ENCODE assay signal across 10 cellular contexts in the genomic region with DNA sequence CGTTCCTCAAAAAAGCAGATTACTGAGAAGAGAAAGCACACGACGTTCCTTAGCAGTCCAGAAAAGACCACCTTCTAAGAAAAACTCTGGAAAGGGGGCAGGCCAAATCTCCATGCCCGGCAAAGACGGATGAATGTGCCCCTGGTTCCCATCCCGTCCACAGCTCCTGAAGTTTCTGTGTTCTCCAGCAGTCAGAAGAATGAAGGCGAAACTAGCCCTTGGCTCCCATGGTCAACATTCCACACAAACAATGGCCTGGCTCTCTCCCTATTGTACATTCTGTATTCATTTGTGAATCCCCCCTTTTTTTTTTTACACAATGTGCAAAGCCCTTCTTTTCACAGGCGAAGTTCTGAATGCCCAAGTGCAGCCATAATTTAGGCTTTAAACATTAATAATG. TPM values are rescaled to one million over a fixed set of nuclear protein-coding genes. Genes with fewer than 3 reads are reported as not detected.
DNase-seq lines count a peak whose midpoint lies in the region; ATAC-seq and TF ChIP-seq lines count a peak whose summit lies in the region.
"Had no signal": no experiment of that assay in that cellular context is flagged by ENCODE, and none has a peak within 500 bp of the region (broad histone marks: within the 10 kb centered on the region; RNA-seq: fewer than 3 reads in every experiment).

No MANE protein-coding gene starts in this region.

- H2AFZ ChIP-seq in neuron (ENCODE audit: low read depth, low read length) = no peak overlapping the region

- no peak for TF ChIP-seq CTCF in RWPE2 (IDR thresholded peaks at IDR 0.05; ENCODE audit: poor library complexity, severe bottlenecking)
- TF ChIP-seq CTCF in fibroblast of the aortic adventitia (IDR thresholded peaks at IDR 0.05; ENCODE audit: insufficient read depth, low read length) = no peak

- H3K36me3 ChIP-seq in RWPE2 (ENCODE audit: low read depth) (peaks cover 54% of the 10 kb centered on the region), neuron (ENCODE audit: insufficient read depth, low read length) (peaks cover 15% of the 10 kb centered on the region)

- peak overlapping the region; percentile 89 for H3K27ac ChIP-seq in RWPE2 (ENCODE audit: poor library complexity, severe bottlenecking)

- TF ChIP-seq POLR2A in erythroblast (IDR thresholded peaks at IDR 0.05; ENCODE audit: low read length) = no peak

- H3K27me3 ChIP-seq in RWPE2 (ENCODE audit: insufficient read depth, poor library complexity, severe bottlenecking) (no peaks in the 10 kb centered on the region), neuron (ENCODE audit: insufficient read depth, low read length) (no peaks in the 10 kb centered on the region)

- H3K9me3 ChIP-seq in RWPE2 (ENCODE audit: severe bottlenecking) = no peaks in the 10 kb centered on the region
- peaks cover 3% of the 10 kb centered on the region for H3K9me3 ChIP-seq in neuron (ENCODE audit: low read length)

- peaks cover 56% of the 10 kb centered on the region for H3K4me1 ChIP-seq in RWPE2 (ENCODE audit: insufficient read depth, poor library complexity, severe bottlenecking)
- peaks cover 51% of the 10 kb centered on the region for H3K4me1 ChIP-seq in neuron (ENCODE audit: insufficient read depth, low read length)

- peak; percentile 35 for DNase-seq in AG08395 (ENCODE audit: low spot score)
- no peak for DNase-seq in RWPE2 (ENCODE audit: low spot score)
- peak; percentile 77 for DNase-seq in fibroblast of the aortic adventitia (ENCODE audit: low read depth)
- no peak for DNase-seq in NCI-H82 (lab: John Stamatoyannopoulos, UW)
- no peak for DNase-seq in erythroblast (lab: John Stamatoyannopoulos, UW)
- DNase-seq in NCI-H748 treated with DMSO at 0.1 percent for 48 hours (lab: John Stamatoyannopoulos, UW) = no peak
- DNase-seq in activated naive CD4-positive, alpha-beta T cell treated with anti-CD3 and anti-CD28 coated beads, Interleukin-2, amount 50 U/mL, for 16 hours = no peak
- DNase-seq: effector CD8-positive, alpha-beta T cell had no signal

- no peak for ATAC-seq in RWPE2 (ENCODE audit: low read depth)
- ATAC-seq: sciatic nerve had no signal

- H3K4me3 ChIP-seq in RWPE2 (ENCODE audit: severe bottlenecking) = no peak overlapping the region
- H3K4me3 ChIP-seq in fibroblast of the aortic adventitia (ENCODE audit: low read depth, low read length) = peak overlapping the region; percentile 39
- H3K4me3 ChIP-seq in neuron (ENCODE audit: low read length) = peak overlapping the region; percentile 29

RNA-seq across cellular contexts. Expression of gene CTBP2, which starts 5.3 kb away (rescaled TPM):
- 37.9 and 45.4 TPM in 2 replicates for total RNA-seq in fibroblast of the aortic adventitia (ENCODE audit: low replicate concordance)

Comparison
In these comparisons a context has a peak if more than half of its experiments do, and no peak if none do; other contexts are left out.
1. DNase-seq: peak in AG08395 (single experiment) and fibroblast of the aortic adventitia (single experiment); none in RWPE2 (single experiment), NCI-H82 (single experiment), erythroblast (0 of 2), NCI-H748 treated with DMSO at 0.1 percent for 48 hours (single experiment) and activated naive CD4-positive, alpha-beta T cell treated with anti-CD3 and anti-CD28 coated beads, Interleukin-2, amount 50 U/mL, for 16 hours (single experiment).